9 cellular contexts compared by ENCODE assay signal in the genomic region with DNA sequence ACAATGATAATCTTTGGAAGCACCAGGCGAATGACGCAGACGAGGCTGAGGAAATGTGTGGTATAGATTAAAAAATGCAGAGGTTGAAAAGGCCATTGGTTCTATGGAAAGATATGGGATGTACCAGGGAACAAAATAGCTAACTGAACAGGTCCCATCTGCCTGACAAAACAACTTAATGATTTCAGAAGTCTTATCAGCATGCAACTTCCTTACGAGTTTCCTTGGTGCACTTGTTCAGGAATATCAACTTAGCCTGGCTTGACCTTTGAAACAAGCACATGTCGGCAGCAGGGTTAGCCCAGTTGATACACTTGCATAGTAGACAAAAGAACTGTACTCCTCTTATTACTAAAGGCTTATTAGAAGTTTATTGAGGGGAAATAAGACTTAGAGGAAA.
"Had no signal": no experiment of that assay in that cellular context is flagged by ENCODE, and none has a peak within 500 bp of the region (broad histone marks: within the 10 kb centered on the region; RNA-seq: fewer than 3 reads in every experiment).

No MANE protein-coding gene starts in this region.

- H3K9ac ChIP-seq: GM23248 had no signal

- DNase-seq: GM23248, GOT3, H7, H9, HCEC 1CT, HFFc6 had no signal

- H3K9me3 ChIP-seq: HAP-1 had no signal

- H3K27ac ChIP-seq: GM23248 had no signal

- H2AFZ ChIP-seq: GM23248, GM23338 had no signal

- ATAC-seq: HCT116 had no signal

- H3K4me3 ChIP-seq: GM23248, GM23338, HAP-1 had no signal

- H3K4me1 ChIP-seq: HAP-1 had no signal

- H3K4me2 ChIP-seq: GM23338 had no signal

- H3K36me3 ChIP-seq: HAP-1 had no signal
